In genomic region chr10:121078672-121079102, GRCh38 we compare ENCODE assay signal across 18 cellular contexts.
DNase-seq lines count a peak whose midpoint lies in the region; ATAC-seq and TF ChIP-seq lines count a peak whose summit lies in the region.
"Had no signal": no experiment of that assay in that cellular context is flagged by ENCODE, and none has a peak within 500 bp of the region (broad histone marks: within the 10 kb centered on the region; RNA-seq: fewer than 3 reads in every experiment).

No MANE protein-coding gene starts in this region.

- ATAC-seq in HCT116, result peak; percentile 59
- peak; percentile 90 for ATAC-seq in RWPE2 (ENCODE audit: low read depth)
- ATAC-seq in GM18505 (IDR thresholded peaks at IDR 0.05; ENCODE audit: unreplicated experiment), result no peak
- ATAC-seq: gastroesophageal sphincter had no signal

- H3K36me3 ChIP-seq in HCT116 (ENCODE audit: control insufficient read depth in 1 of 2, insufficient read depth in 2 of 2, low read length in 2 of 2), result no peaks in the 10 kb centered on the region
- H3K36me3 ChIP-seq in RWPE2 (ENCODE audit: low read depth), result no peaks in the 10 kb centered on the region
- H3K36me3 ChIP-seq in prostate gland, result no peaks in the 10 kb centered on the region
- H3K36me3 ChIP-seq in MG63, result no peaks in the 10 kb centered on the region
- H3K36me3 ChIP-seq in thyroid gland, result no peaks in the 10 kb centered on the region
- H3K36me3 ChIP-seq: gastroesophageal sphincter, thoracic aorta had no signal

- peaks cover 0 to 11% of the 10 kb centered on the region in 2 experiments; a peak in 2 of 4 replicates for H3K4me1 ChIP-seq in HCT116 (ENCODE audit: control insufficient read depth in 1 of 2, insufficient read depth in 2 of 2, low read length in 2 of 2)
- H3K4me1 ChIP-seq in RWPE2 (ENCODE audit: insufficient read depth, poor library complexity, severe bottlenecking), result peaks cover 29% of the 10 kb centered on the region
- no peaks in the 10 kb centered on the region for H3K4me1 ChIP-seq in prostate gland (replicated peaks)
- no peaks in the 10 kb centered on the region for H3K4me1 ChIP-seq in thyroid gland

- H3K9ac ChIP-seq in HCT116 (ENCODE audit: low read length), result no peak overlapping the region

- TF ChIP-seq CTCF in HCT116 (IDR thresholded peaks at IDR 0.05 in 2 of 3, conservative IDR thresholded peaks at IDR 0.05 in 1 of 3; ENCODE audit: borderline replicate concordance in 1 of 3, insufficient read depth in 1 of 3, low read depth in 2 of 3, low read length in 2 of 3), result no peak
- TF ChIP-seq CTCF in RWPE2 (IDR thresholded peaks at IDR 0.05; ENCODE audit: poor library complexity, severe bottlenecking), result no peak
- TF ChIP-seq CTCF in prostate gland (IDR thresholded peaks at IDR 0.05), result no peak
- no peak for TF ChIP-seq CTCF in thyroid gland (IDR thresholded peaks at IDR 0.05)

- DNase-seq in HCT116 (ENCODE audit: low read depth, low spot score), result no peak
- peak; percentile 99 for DNase-seq in RWPE2 (ENCODE audit: low spot score)
- DNase-seq in kidney glomerular epithelial cell (lab: John Stamatoyannopoulos, UW), result peak; percentile 96
- DNase-seq in prostate gland (ENCODE audit: low spot score), result peak; percentile 58
- no peak for DNase-seq in MG63
- DNase-seq in thyroid gland, result no peak
- no peak for DNase-seq in stimulated activated CD4-positive, alpha-beta T cell treated with anti-CD3 and anti-CD28 coated beads, Interleukin-2, amount 100 ng/mL, for 48 hours
- DNase-seq: activated CD4-positive, alpha-beta T cell treated with anti-CD3 and anti-CD28 coated beads for 4 hours; activated naive CD8-positive, alpha-beta T cell treated with anti-CD3 and anti-CD28 coated beads, Interleukin-2, amount 10 ng/mL, durations not matched to agents 7 days and 5 days; caudate nucleus; COR-L47; Karpas-422; NCI-H187; SHP77; stimulated activated CD4-positive, alpha-beta T cell treated with anti-CD3 and anti-CD28 coated beads, Interleukin-2, amount 100 ng/mL, for 24 hours had no signal

- H3K27ac ChIP-seq in HCT116 (ENCODE audit: low read depth, low read length) (no peak overlapping the region), RWPE2 (ENCODE audit: poor library complexity, severe bottlenecking) (peak overlapping the region; percentile 96), prostate gland (no peak overlapping the region), thyroid gland (no peak overlapping the region)
- H3K27ac ChIP-seq: thoracic aorta had no signal

- TF ChIP-seq POLR2A in HCT116 (IDR thresholded peaks at IDR 0.05; ENCODE audit: borderline replicate concordance, extremely low read depth, insufficient read depth, insufficient read length), result no peak
- TF ChIP-seq POLR2A in prostate gland (IDR thresholded peaks at IDR 0.05), result no peak
- TF ChIP-seq POLR2A in thyroid gland (IDR thresholded peaks at IDR 0.05), result no peak
- TF ChIP-seq POLR2A in GM18505 (IDR thresholded peaks at IDR 0.05; ENCODE audit: borderline replicate concordance, extremely low read depth, insufficient read depth, insufficient read length), result no peak

- no peak for TF ChIP-seq RAD21 in HCT116 (IDR thresholded peaks at IDR 0.05; ENCODE audit: low read depth)

- BruUV-seq in HCT116 (replicated peaks; lab: Mats Ljungman, UMichigan), result no TSS peak

- no peak overlapping the region for H2AFZ ChIP-seq in HCT116 (ENCODE audit: low read depth, low read length, poor library complexity, severe bottlenecking)

- no peaks in the 10 kb centered on the region for H3K9me2 ChIP-seq in HCT116 (ENCODE audit: insufficient read depth)

- intact Hi-C loops in HCT116 (cut with micrococcal nuclease) (no loop called here), prostate gland (cut with DNase I) (loop anchor here (5.0 to 10.0 kb wide), 2 partner anchors 41 to 104 kb away; no protein-coding TSS in a partner anchor), thyroid gland (cut with DNase I) (no loop called here)

- CTCF ChIA-PET in HCT116 (lab: Charles Lee), result no interaction called here

- H3K79me2 ChIP-seq in HCT116 (ENCODE audit: insufficient read depth, low read length), result no peaks in the 10 kb centered on the region

- 43% methylated on average over 8 of the region's 8 CpGs for WGBS in prostate gland
- WGBS in thyroid gland, 2 donors, result 73 to 83% methylated on average over 8 of the region's 8 CpGs

- no peaks in the 10 kb centered on the region for H4K20me1 ChIP-seq in HCT116 (ENCODE audit: insufficient read depth)

- H3K9me3 ChIP-seq in HCT116 (ENCODE audit: control insufficient read depth in 1 of 2, insufficient read depth in 1 of 2, low read depth in 1 of 2, low read length in 2 of 2) (no peaks in the 10 kb centered on the region), RWPE2 (ENCODE audit: severe bottlenecking) (no peaks in the 10 kb centered on the region), prostate gland (no peaks in the 10 kb centered on the region), MG63 (no peaks in the 10 kb centered on the region), thyroid gland (no peaks in the 10 kb centered on the region)
- H3K9me3 ChIP-seq: gastroesophageal sphincter, thoracic aorta had no signal

- H3K27me3 ChIP-seq in HCT116 (ENCODE audit: insufficient read depth, low read length), result peaks cover 33% of the 10 kb centered on the region
- H3K27me3 ChIP-seq in RWPE2 (ENCODE audit: insufficient read depth, poor library complexity, severe bottlenecking), result no peaks in the 10 kb centered on the region
- H3K27me3 ChIP-seq in prostate gland (replicated peaks; ENCODE audit: insufficient read depth), result no peaks in the 10 kb centered on the region
- H3K27me3 ChIP-seq in MG63, result no peaks in the 10 kb centered on the region
- H3K27me3 ChIP-seq in thyroid gland, result no peaks in the 10 kb centered on the region
- H3K27me3 ChIP-seq: gastroesophageal sphincter had no signal

- H3K4me2 ChIP-seq in HCT116 (ENCODE audit: low read length), result peak overlapping the region; percentile 5; the same call in 1 of the 2 replicates

- POLR2A ChIA-PET in HCT116 (lab: Charles Lee), result no interaction called here

- RAD21 ChIA-PET in HCT116 (lab: Charles Lee; ENCODE audit: low non-redundant PET in 1 of 2, low total read pairs in 2 of 2, uncharacterized antibody in 2 of 2, unreplicated experiment in 2 of 2), result no interaction called here

- H3K4me3 ChIP-seq in HCT116 (replicated peaks in 1 of 2; ENCODE audit: low read depth in 1 of 2, low read length in 2 of 2), result no peak overlapping the region
- no peak overlapping the region for H3K4me3 ChIP-seq in RWPE2 (ENCODE audit: severe bottlenecking)
- H3K4me3 ChIP-seq in prostate gland, result no peak overlapping the region
- no peak overlapping the region for H3K4me3 ChIP-seq in MG63
- H3K4me3 ChIP-seq in thyroid gland (replicated peaks in 1 of 3), result no peak overlapping the region
- H3K4me3 ChIP-seq: gastroesophageal sphincter, thoracic aorta had no signal

TF ChIP-seq in HCT116, 20 proteins besides CTCF, POLR2A, EP300 and RAD21:
- TF ChIP-seq ZNF274 (IDR thresholded peaks at IDR 0.05; ENCODE audit: low read depth, low read length), result no peak
TF ChIP-seq in HCT116: peak in this region for 0.

Comparison
In these comparisons a context has a peak if more than half of its experiments do, and no peak if none do; other contexts are left out.
1. DNase-seq: peak in RWPE2 (single experiment), kidney glomerular epithelial cell (single experiment) and prostate gland (single experiment); none in HCT116 (single experiment), MG63 (single experiment), thyroid gland (0 of 2) and stimulated activated CD4-positive, alpha-beta T cell treated with anti-CD3 and anti-CD28 coated beads, Interleukin-2, amount 100 ng/mL, for 48 hours (0 of 2).